ENCODE assay signal across 1 cellular context in the genomic region with DNA sequence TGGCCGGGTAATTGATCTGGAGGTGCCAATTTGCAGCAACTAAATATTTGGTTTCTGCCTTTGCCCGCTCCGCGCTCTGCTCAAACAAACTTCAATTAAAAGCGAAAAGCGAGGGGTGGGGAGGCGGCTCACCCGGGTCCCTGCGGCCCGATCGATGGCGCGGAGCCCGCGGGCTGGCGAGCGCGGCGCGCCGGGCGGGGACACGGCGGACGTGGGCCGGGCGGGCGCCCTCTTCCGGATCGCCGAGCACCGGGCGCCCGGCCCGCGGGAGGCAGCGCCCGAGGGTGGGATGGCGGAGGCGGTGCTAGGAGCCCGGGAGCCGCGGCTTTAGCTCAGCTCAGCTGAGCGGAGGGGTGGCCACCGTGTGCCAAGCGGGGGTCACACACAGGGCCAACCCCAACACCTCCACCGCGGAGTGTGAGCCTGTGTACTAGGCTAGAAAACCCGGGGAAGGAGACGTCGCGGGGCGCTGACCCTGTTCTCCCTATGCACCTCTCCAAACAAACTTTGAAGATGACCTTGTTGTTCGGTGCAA.
TF ChIP-seq lines count a peak whose summit lies in the region.

No MANE protein-coding gene starts in this region.

TF ChIP-seq in endothelial cell of umbilical vein, 7 proteins besides CTCF, POLR2A, EP300 and RAD21 (continued from another document):
- TF ChIP-seq JUN (IDR thresholded peaks at IDR 0.05; ENCODE audit: borderline replicate concordance, insufficient read depth, insufficient read length, low read depth) (no peak), FOS (IDR thresholded peaks at IDR 0.05; ENCODE audit: borderline replicate concordance, insufficient read depth, low read length) (no peak), GATA2 (IDR thresholded peaks at IDR 0.05; ENCODE audit: insufficient read depth, insufficient read length, low read depth, low read length) (no peak)
- TF ChIP-seq, protein P1, sequence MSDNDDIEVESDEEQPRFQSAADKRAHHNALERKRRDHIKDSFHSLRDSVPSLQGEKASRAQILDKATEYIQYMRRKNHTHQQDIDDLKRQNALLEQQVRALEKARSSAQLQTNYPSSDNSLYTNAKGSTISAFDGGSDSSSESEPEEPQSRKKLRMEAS (IDR thresholded peaks at IDR 0.05; ENCODE audit: insufficient read depth, insufficient read length) = no peak
TF ChIP-seq in endothelial cell of umbilical vein: peak in this region for 1.
